27 cellular contexts compared by ENCODE assay signal in the genomic region with DNA sequence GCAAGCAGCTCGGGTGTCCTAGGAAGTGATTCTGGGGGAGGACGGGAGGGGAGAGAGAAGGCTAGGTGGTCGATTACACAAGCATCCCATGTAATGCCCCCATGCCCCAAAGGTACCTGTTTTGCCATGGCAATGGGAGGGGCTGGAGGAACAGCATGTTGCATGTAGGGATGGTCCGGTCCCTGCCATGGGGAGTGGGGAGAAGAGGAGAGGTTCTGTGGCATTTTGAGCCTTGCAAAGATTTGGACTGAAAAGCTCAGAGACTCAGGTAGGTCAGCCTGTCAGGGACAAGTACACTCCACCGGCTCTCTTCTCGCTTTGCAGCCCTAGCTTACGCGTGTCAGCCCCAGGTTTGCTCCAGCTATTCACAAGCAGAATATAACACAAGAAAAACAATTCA. TPM values are rescaled to one million over a fixed set of nuclear protein-coding genes. Genes with fewer than 3 reads are reported as not detected.
"Had no signal": no experiment of that assay in that cellular context is flagged by ENCODE, and none has a peak within 500 bp of the region (broad histone marks: within the 10 kb centered on the region; RNA-seq: fewer than 3 reads in every experiment).

No MANE protein-coding gene starts in this region.

- H3K27ac Mint-ChIP-seq: activated B cell treated with CpG ODN at 0.5 μM for 24 hours; activated CD4-positive, alpha-beta T cell treated with anti-CD3 and anti-CD28 coated beads for 36 hours; activated naive CD8-positive, alpha-beta T cell; immature natural killer cell; stimulated activated memory B cell treated with anti-CD40 and anti-IgM and Interleukin-4, amounts not matched to agents 10 μg/mL and 1 μg/mL and 100 μg/mL, for 72 hours; T-helper 1 cell treated with Interleukin-12 subunit alpha and Interleukin-12 subunit beta and Interleukin-4 antibody, amounts not matched to agents 30 μg/mL and 1 μg/mL, for 36 hours had no signal

- H3K9me3 Mint-ChIP-seq: activated B cell treated with CpG ODN at 0.5 μM for 24 hours; immature natural killer cell; natural killer cell treated with Interleukin-12 subunit alpha and Interleukin-12 subunit beta and Interleukin-15 and Interleukin-18, amount 100 ng/mL, for 72 hours; T-helper 1 cell treated with Interleukin-12 subunit alpha and Interleukin-12 subunit beta and Interleukin-4 antibody, amounts not matched to agents 30 μg/mL and 1 μg/mL, for 36 hours had no signal

- H3K4me3 ChIP-seq: lower lobe of right lung, sigmoid colon, smooth muscle cell, thyroid gland had no signal

- H3K27me3 ChIP-seq: sigmoid colon, thyroid gland had no signal

- H3K4me1 Mint-ChIP-seq: activated CD4-positive, alpha-beta T cell treated with anti-CD3 and anti-CD28 coated beads for 36 hours; immature natural killer cell; stimulated activated memory B cell treated with anti-CD40 and anti-IgM and Interleukin-4, amounts not matched to agents 10 μg/mL and 1 μg/mL and 100 μg/mL, for 72 hours had no signal

- H3K27me3 Mint-ChIP-seq: activated CD4-positive, alpha-beta T cell treated with anti-CD3 and anti-CD28 coated beads for 36 hours; activated naive CD8-positive, alpha-beta T cell had no signal

- H3K9me3 ChIP-seq: lower lobe of right lung, sigmoid colon, thyroid gland had no signal

- H3K36me3 Mint-ChIP-seq: activated naive CD8-positive, alpha-beta T cell; immature natural killer cell; natural killer cell treated with Interleukin-12 subunit alpha and Interleukin-12 subunit beta and Interleukin-15 and Interleukin-18, amount 100 ng/mL, for 72 hours; stimulated activated memory B cell treated with anti-CD40 and anti-IgM and Interleukin-4, amounts not matched to agents 10 μg/mL and 1 μg/mL and 100 μg/mL, for 72 hours had no signal

- H3K4me3 Mint-ChIP-seq: activated B cell treated with CpG ODN at 0.5 μM for 24 hours; activated CD4-positive, alpha-beta T cell treated with anti-CD3 and anti-CD28 coated beads for 36 hours; activated naive CD8-positive, alpha-beta T cell; endodermal cell; immature natural killer cell; natural killer cell treated with Interleukin-12 subunit alpha and Interleukin-12 subunit beta and Interleukin-15 and Interleukin-18, amount 100 ng/mL, for 72 hours; stimulated activated memory B cell treated with anti-CD40 and anti-IgM and Interleukin-4, amounts not matched to agents 10 μg/mL and 1 μg/mL and 100 μg/mL, for 72 hours; T-helper 1 cell treated with Interleukin-12 subunit alpha and Interleukin-12 subunit beta and Interleukin-4 antibody, amounts not matched to agents 30 μg/mL and 1 μg/mL, for 36 hours had no signal

- H3K4me1 ChIP-seq: lower lobe of right lung, thyroid gland had no signal

- H3K27ac ChIP-seq: lower lobe of right lung, sigmoid colon, thyroid gland had no signal

- DNase-seq: activated B cell treated with CpG ODN at 0.5 μM for 24 hours; activated CD4-positive, alpha-beta T cell treated with anti-CD3 and anti-CD28 coated beads, Interleukin-2, amount 50 U/mL, for 4 hours; activated gamma-delta T cell treated with Interleukin-2 at 50 U/mL for 16 hours; activated T-cell treated with anti-CD3 and anti-CD28 coated beads, Interleukin-2, amount 50 U/mL, for 1 hour; cortex of kidney; immature natural killer cell; lower lobe of right lung; midbrain; retina; sigmoid colon; stimulated activated CD4-positive, alpha-beta T cell treated with anti-CD3 and anti-CD28 coated beads, Interleukin-15, amount 100 ng/mL, for 24 hours; T1000 had no signal

- ATAC-seq: activated CD4-positive, alpha-beta T cell treated with anti-CD3 and anti-CD28 coated beads for 36 hours; lower lobe of right lung; natural killer cell treated with Interleukin-12 subunit alpha and Interleukin-12 subunit beta and Interleukin-15 and Interleukin-18, amount 100 ng/mL, for 72 hours; stimulated activated memory B cell treated with anti-CD40 and anti-IgM and Interleukin-4, amounts not matched to agents 10 μg/mL and 1 μg/mL and 100 μg/mL, for 72 hours had no signal

RNA-seq across cellular contexts. Expression of gene APOL5, which starts 21.4 kb away (rescaled TPM):
- total RNA-seq: activated B cell treated with CpG ODN at 0.5 μM for 24 hours; activated CD4-positive, alpha-beta T cell treated with anti-CD3 and anti-CD28 coated beads for 36 hours; cerebellum; endodermal cell; epithelial cell of proximal tubule; fibroblast of villous mesenchyme; kidney epithelial cell; left lobe of liver; lower lobe of right lung; natural killer cell treated with Interleukin-12 subunit alpha and Interleukin-12 subunit beta and Interleukin-15 and Interleukin-18, amount 100 ng/mL, for 72 hours; sigmoid colon; smooth muscle cell; subcutaneous adipose tissue; thyroid gland had no signal
- polyA plus RNA-seq: immature natural killer cell, sigmoid colon, smooth muscle cell, urinary bladder had no signal
